ENCODE assay signal across 17 cellular contexts in the genomic region with DNA sequence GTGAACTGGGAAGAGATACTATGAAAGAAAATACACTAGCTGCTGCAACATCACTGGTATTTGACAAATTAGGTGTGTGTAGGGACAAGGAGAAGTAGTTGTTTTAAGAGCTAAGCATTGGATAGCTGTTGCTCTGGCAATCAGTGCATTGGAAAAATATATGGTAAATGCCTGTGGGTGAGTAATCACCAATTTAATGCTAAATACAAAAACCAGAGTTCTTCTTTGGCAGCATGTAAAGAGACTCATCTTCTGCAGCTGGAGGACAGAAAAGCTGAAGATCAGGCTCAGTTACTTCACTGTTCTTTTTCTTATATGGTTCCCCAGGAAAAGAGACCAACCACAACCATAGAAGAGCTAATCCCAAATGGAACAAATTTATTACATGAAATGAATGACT.
DNase-seq lines count a peak whose midpoint lies in the region; ATAC-seq, FAIRE-seq and TF ChIP-seq lines count a peak whose summit lies in the region.
"Had no signal": no experiment of that assay in that cellular context is flagged by ENCODE, and none has a peak within 500 bp of the region (broad histone marks: within the 10 kb centered on the region; RNA-seq: fewer than 3 reads in every experiment).

No MANE protein-coding gene starts in this region.

- H3K27me3 Mint-ChIP-seq in astrocyte (ENCODE audit: low read depth, unreplicated experiment) = peaks cover 4% of the 10 kb centered on the region
- H3K27me3 Mint-ChIP-seq: B cell; CD8-positive, alpha-beta memory T cell had no signal

- H3K36me3 ChIP-seq in GM23248 (ENCODE audit: low read depth) (no peaks in the 10 kb centered on the region), astrocyte (ENCODE audit: insufficient read depth, low read length) (no peaks in the 10 kb centered on the region), left lung (no peaks in the 10 kb centered on the region)
- H3K36me3 ChIP-seq: BLaER1 treated with 17β-estradiol and CSF1 and Interleukin-3, amounts not matched to agents 10 nM and 100 nM; HAP-1 had no signal

- H3F3A ChIP-seq in GM23248 (ENCODE audit: insufficient read depth) = peaks cover 11% of the 10 kb centered on the region

- H3K79me2 ChIP-seq in GM23248 (ENCODE audit: insufficient read depth) = no peaks in the 10 kb centered on the region
- H3K79me2 ChIP-seq in astrocyte (ENCODE audit: insufficient read depth, low read length) = no peaks in the 10 kb centered on the region

- 0 out of 2 replicates have a peak, but pooled peaks cover 10% of the 10 kb centered on the region for H3K27me3 ChIP-seq in GM23248 (replicated peaks; ENCODE audit: insufficient read depth)
- H3K27me3 ChIP-seq in astrocyte (ENCODE audit: insufficient read depth, low read length) = no peaks in the 10 kb centered on the region
- no peaks in the 10 kb centered on the region for H3K27me3 ChIP-seq in foreskin keratinocyte
- H3K27me3 ChIP-seq in left lung = no peaks in the 10 kb centered on the region
- H3K27me3 ChIP-seq: BLaER1 treated with 17β-estradiol and CSF1 and Interleukin-3, amounts not matched to agents 10 nM and 100 nM had no signal

- H4K20me1 ChIP-seq in GM23248 (ENCODE audit: insufficient read depth) (no peaks in the 10 kb centered on the region), astrocyte (ENCODE audit: insufficient read depth, low read length) (no peaks in the 10 kb centered on the region)
- H4K20me1 ChIP-seq: BLaER1 treated with 17β-estradiol and CSF1 and Interleukin-3, amounts not matched to agents 10 nM and 100 nM had no signal

- intact Hi-C loops in left lung (cut with DNase I) = no loop called here

- no peak for FAIRE-seq in astrocyte (lab: Jason Lieb, UNC)
- FAIRE-seq: G401.6, GM12891, GM18507 had no signal

- H2AFZ ChIP-seq in GM23248 = no peak overlapping the region
- H2AFZ ChIP-seq in astrocyte (ENCODE audit: low read depth, low read length) = no peak overlapping the region

- H3K4me1 ChIP-seq in GM23248 (ENCODE audit: insufficient read depth) = peaks cover 32% of the 10 kb centered on the region
- no peaks in the 10 kb centered on the region for H3K4me1 ChIP-seq in astrocyte (ENCODE audit: insufficient read depth, low read length)
- H3K4me1 ChIP-seq in foreskin keratinocyte = no peaks in the 10 kb centered on the region
- H3K4me1 ChIP-seq in left lung = no peaks in the 10 kb centered on the region
- H3K4me1 ChIP-seq: HAP-1 had no signal

- H3K36me3 Mint-ChIP-seq in astrocyte (ENCODE audit: low read depth, unreplicated experiment) = no peaks in the 10 kb centered on the region
- H3K36me3 Mint-ChIP-seq: CD8-positive, alpha-beta memory T cell had no signal

- H3K9me2 ChIP-seq in GM23248 (ENCODE audit: insufficient read depth) = no peaks in the 10 kb centered on the region

- DNase-seq in GM23248 = peak; percentile 37
- DNase-seq in astrocyte (ENCODE audit: low read depth) = peak; percentile 14
- DNase-seq in epithelial cell of esophagus (ENCODE audit: low read depth) = peak; percentile 28
- DNase-seq in foreskin keratinocyte = peak; percentile 14 to 51
- no peak for DNase-seq in left lung
- DNase-seq in iPS-NIHi7 (ENCODE audit: extremely low spot score) = no peak
- DNase-seq: 8988T; CD8-positive, alpha-beta memory T cell; COR-L47; DMS 273 treated with DMSO at 0.1 percent for 48 hours had no signal

- H3K9me3 ChIP-seq in GM23248 (ENCODE audit: low read depth) (no peaks in the 10 kb centered on the region), astrocyte (ENCODE audit: insufficient read depth, low read depth, low read length) (no peaks in the 10 kb centered on the region), left lung (no peaks in the 10 kb centered on the region)
- H3K9me3 ChIP-seq: HAP-1 had no signal

- H3K9ac ChIP-seq in GM23248 = no peak overlapping the region
- no peak overlapping the region for H3K9ac ChIP-seq in astrocyte (ENCODE audit: low read length)
- H3K9ac ChIP-seq: BLaER1 treated with 17β-estradiol and CSF1 and Interleukin-3, amounts not matched to agents 10 nM and 100 nM had no signal

- H3K27ac ChIP-seq in GM23248 (peak overlapping the region; percentile 50; the same call in 1 of the 2 replicates), astrocyte (ENCODE audit: low read depth, low read length) (no peak overlapping the region), foreskin keratinocyte (no peak overlapping the region), left lung (no peak overlapping the region)
- H3K27ac ChIP-seq: BLaER1 treated with 17β-estradiol and CSF1 and Interleukin-3, amounts not matched to agents 10 nM and 100 nM had no signal

- H3K4me3 ChIP-seq in GM23248 (no peak overlapping the region), astrocyte (ENCODE audit: insufficient read depth, low read depth, low read length) (no peak overlapping the region), epithelial cell of esophagus (ENCODE audit: low read length) (no peak overlapping the region), left lung (no peak overlapping the region)
- H3K4me3 ChIP-seq: BLaER1 treated with 17β-estradiol and CSF1 and Interleukin-3, amounts not matched to agents 10 nM and 100 nM; HAP-1 had no signal

- H3K27ac Mint-ChIP-seq in astrocyte (ENCODE audit: unreplicated experiment) = no peak overlapping the region
- H3K27ac Mint-ChIP-seq: B cell; CD8-positive, alpha-beta memory T cell had no signal

- in situ Hi-C loops in GM23248 (cut with MboI) = no loop called here

- H3K4me2 ChIP-seq in GM23248 (ENCODE audit: unreplicated experiment) (no peak overlapping the region), astrocyte (ENCODE audit: low read length) (no peak overlapping the region)

- TF ChIP-seq CTCF in astrocyte (IDR thresholded peaks at IDR 0.05; ENCODE audit: insufficient read depth, low read depth, low read length) (no peak), epithelial cell of esophagus (IDR thresholded peaks at IDR 0.05; ENCODE audit: insufficient read depth, low read depth, low read length, missing control alignments) (no peak), foreskin keratinocyte (conservative IDR thresholded peaks at IDR 0.05) (no peak), left lung (IDR thresholded peaks at IDR 0.05) (no peak)

- ATAC-seq in foreskin keratinocyte (no peak), HG02798 (IDR thresholded peaks at IDR 0.05; ENCODE audit: poor library complexity, unreplicated experiment) (no peak), left lung (no peak)

- H3K4me3 Mint-ChIP-seq in astrocyte (ENCODE audit: unreplicated experiment) = no peak overlapping the region
- H3K4me3 Mint-ChIP-seq: B cell; CD8-positive, alpha-beta memory T cell had no signal

- peaks cover 11% of the 10 kb centered on the region for H3K9me3 Mint-ChIP-seq in astrocyte (ENCODE audit: unreplicated experiment)

- no peaks in the 10 kb centered on the region for H3K4me1 Mint-ChIP-seq in astrocyte (ENCODE audit: low read depth, unreplicated experiment)
- H3K4me1 Mint-ChIP-seq: B cell; CD8-positive, alpha-beta memory T cell had no signal

Comparison
In these comparisons a context has a peak if more than half of its experiments do, and no peak if none do; other contexts are left out.
1. DNase-seq: peak in GM23248 (single experiment), astrocyte (single experiment), epithelial cell of esophagus (single experiment) and foreskin keratinocyte (2 of 2); none in left lung (0 of 2) and iPS-NIHi7 (single experiment).